In the genomic region with DNA sequence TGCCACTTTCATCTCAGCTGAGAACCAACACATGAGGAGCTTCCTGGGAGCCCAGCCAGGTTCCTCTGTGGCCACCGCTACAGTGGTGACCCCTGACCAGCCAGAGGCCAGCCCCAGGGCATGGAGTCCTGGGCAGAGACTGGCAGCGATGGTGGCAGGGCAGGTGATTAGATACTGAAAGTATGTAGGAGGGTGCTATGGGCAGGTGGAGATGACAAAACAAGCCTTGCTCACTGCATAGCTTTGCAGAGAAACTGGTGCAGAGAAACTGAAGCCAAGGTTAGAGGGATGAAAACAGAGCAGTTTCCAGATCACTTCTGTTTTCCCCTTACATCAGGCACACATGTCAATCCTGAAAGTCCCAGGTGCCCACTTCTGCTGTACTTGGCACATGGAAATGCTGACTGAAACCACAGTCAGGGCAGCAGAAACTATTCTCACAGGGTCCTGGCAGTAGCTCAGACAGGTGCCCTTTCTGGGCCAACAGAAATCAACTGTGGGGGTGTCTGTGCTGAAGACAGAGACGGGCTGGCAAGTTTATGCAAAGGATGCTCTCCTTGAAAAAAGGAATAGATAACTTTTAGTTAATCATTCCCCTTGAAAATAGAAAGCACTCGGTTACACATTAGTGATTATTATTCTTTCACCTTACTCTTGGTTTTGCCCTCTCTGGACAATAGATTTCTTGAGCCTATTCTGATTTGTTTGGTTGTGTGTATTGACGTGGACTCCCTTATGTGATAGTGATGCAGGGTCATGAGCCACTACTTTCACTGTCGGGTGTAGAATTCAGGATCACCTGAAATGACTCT, we compare ENCODE assay signal across 10 cellular contexts.
A peak's percentile ranks its signal among the peaks of the same experiment; 100 is the strongest.
DNase-seq lines count a peak whose midpoint lies in the region; ATAC-seq lines count a peak whose summit lies in the region.
"Had no signal": no experiment of that assay in that cellular context is flagged by ENCODE, and none has a peak within 500 bp of the region (broad histone marks: within the 10 kb centered on the region; RNA-seq: fewer than 3 reads in every experiment).

No MANE protein-coding gene starts in this region.

- ATAC-seq in GM19324 (IDR thresholded peaks at IDR 0.05; ENCODE audit: low FRiP score, unreplicated experiment) (peak; percentile 93), HG03066 (IDR thresholded peaks at IDR 0.05; ENCODE audit: low read depth, unreplicated experiment) (peak; percentile 77)
- ATAC-seq: stimulated activated effector memory CD8-positive, alpha-beta T cell treated with anti-CD3 and anti-CD28 coated beads, Interleukin-12 subunit alpha, Interleukin-12 subunit beta, amount 100 ng/mL, for 72 hours had no signal

- H3K4me1 Mint-ChIP-seq in activated naive CD8-positive, alpha-beta T cell treated with anti-CD3 and anti-CD28 coated beads for 36 hours, result peaks cover 33% of the 10 kb centered on the region

- no peaks in the 10 kb centered on the region for H3K36me3 ChIP-seq in SJCRH30

- H3K4me1 ChIP-seq in SJCRH30, result no peaks in the 10 kb centered on the region

- H3K9me3 ChIP-seq in SJCRH30 (replicated peaks), result no peaks in the 10 kb centered on the region

- in situ Hi-C loops in Caki2 (cut with HindIII; ENCODE audit: low pct_unique_long_range_greater_than_20kb, low sequenced_read_pairs), result no loop called here

- H3K27me3 ChIP-seq in SJCRH30, result no peaks in the 10 kb centered on the region

- no peak overlapping the region for H3K4me3 ChIP-seq in SJCRH30

- H3K27ac ChIP-seq in SJCRH30, result no peak overlapping the region

- H3K36me3 Mint-ChIP-seq in activated naive CD8-positive, alpha-beta T cell treated with anti-CD3 and anti-CD28 coated beads for 36 hours, result no peaks in the 10 kb centered on the region
- H3K36me3 Mint-ChIP-seq: stimulated activated effector memory CD8-positive, alpha-beta T cell treated with anti-CD3 and anti-CD28 coated beads, Interleukin-12 subunit alpha, Interleukin-12 subunit beta, amount 100 ng/mL, for 72 hours had no signal

- peak overlapping the region; percentile 65 for H3K27ac Mint-ChIP-seq in activated naive CD8-positive, alpha-beta T cell treated with anti-CD3 and anti-CD28 coated beads for 36 hours
- H3K27ac Mint-ChIP-seq: stimulated activated effector memory CD8-positive, alpha-beta T cell treated with anti-CD3 and anti-CD28 coated beads, Interleukin-12 subunit alpha, Interleukin-12 subunit beta, amount 100 ng/mL, for 72 hours had no signal

- H3K9me3 Mint-ChIP-seq in activated naive CD8-positive, alpha-beta T cell treated with anti-CD3 and anti-CD28 coated beads for 36 hours, result no peaks in the 10 kb centered on the region
- H3K9me3 Mint-ChIP-seq: stimulated activated effector memory CD8-positive, alpha-beta T cell treated with anti-CD3 and anti-CD28 coated beads, Interleukin-12 subunit alpha, Interleukin-12 subunit beta, amount 100 ng/mL, for 72 hours had no signal

- DNase-seq in Caki2 (ENCODE audit: low read depth) (peak; percentile 83), NCI-H748 (lab: John Stamatoyannopoulos, UW; ENCODE audit: unreplicated experiment) (no peak), middle frontal gyrus (ENCODE audit: extremely low spot score, low spot score) (no peak), SJCRH30 (no peak), dedifferentiated amniotic fluid mesenchymal stem cell (ENCODE audit: extremely low spot score) (no peak)
- peak; percentile 12 for DNase-seq in activated naive CD8-positive, alpha-beta T cell treated with anti-CD3 and anti-CD28 coated beads for 36 hours
- DNase-seq: dermis blood vessel endothelial cell had no signal

- no peak overlapping the region for H3K4me3 Mint-ChIP-seq in activated naive CD8-positive, alpha-beta T cell treated with anti-CD3 and anti-CD28 coated beads for 36 hours
- H3K4me3 Mint-ChIP-seq: stimulated activated effector memory CD8-positive, alpha-beta T cell treated with anti-CD3 and anti-CD28 coated beads, Interleukin-12 subunit alpha, Interleukin-12 subunit beta, amount 100 ng/mL, for 72 hours had no signal

- H3K27me3 Mint-ChIP-seq in activated naive CD8-positive, alpha-beta T cell treated with anti-CD3 and anti-CD28 coated beads for 36 hours, result no peaks in the 10 kb centered on the region

Comparison
In these comparisons a context has a peak if more than half of its experiments do, and no peak if none do; other contexts are left out.
1. DNase-seq: peak in Caki2 (single experiment) and activated naive CD8-positive, alpha-beta T cell treated with anti-CD3 and anti-CD28 coated beads for 36 hours (single experiment); none in NCI-H748 (single experiment), middle frontal gyrus (single experiment), SJCRH30 (0 of 2) and dedifferentiated amniotic fluid mesenchymal stem cell (single experiment).